ENCODE assay signal across 2 cellular contexts in genomic region chr3:49353022-49353421, GRCh38.
TF ChIP-seq lines count a peak whose summit lies in the region.

No MANE protein-coding gene starts in this region.

TF ChIP-seq in K562, 482 proteins besides CTCF, POLR2A, EP300 and RAD21:
- TF ChIP-seq PHTF2 (CRISPR knock-in tag; IDR thresholded peaks at IDR 0.05), result no peak
- no peak for TF ChIP-seq TEAD2 (tag; IDR thresholded peaks at IDR 0.05)
- TF ChIP-seq USF1 (CRISPR knock-in tag; IDR thresholded peaks at IDR 0.05), result peak; percentile 58
- TF ChIP-seq BCL6 (CRISPR knock-in tag; IDR thresholded peaks at IDR 0.05), result no peak
- TF ChIP-seq DPF2 (IDR thresholded peaks at IDR 0.05), result no peak
- no peak for TF ChIP-seq BACH1 (tag; IDR thresholded peaks at IDR 0.05)
- TF ChIP-seq MLLT1 (IDR thresholded peaks at IDR 0.05), result no peak
- TF ChIP-seq ZNF583 (CRISPR knock-in tag; IDR thresholded peaks at IDR 0.05), result no peak
- TF ChIP-seq RBBP5 (IDR thresholded peaks at IDR 0.05; ENCODE audit: borderline replicate concordance, insufficient read depth, low read length, poor library complexity, severe bottlenecking), result no peak
- 0 out of 2 replicates have a peak, but pooled peaks have one; percentile 21 for TF ChIP-seq ZBTB9 (CRISPR knock-in tag; IDR thresholded peaks at IDR 0.05)
- no peak for TF ChIP-seq BRD4 (IDR thresholded peaks at IDR 0.05)
- no peak for TF ChIP-seq CEBPG (CRISPR knock-in tag; IDR thresholded peaks at IDR 0.05)
- no peak for TF ChIP-seq CEBPG (tag; conservative IDR thresholded peaks at IDR 0.05 in 1 of 2, IDR thresholded peaks at IDR 0.05 in 1 of 2)
- peak; percentile 14; the same call in 1 of the 2 replicates for TF ChIP-seq RAD51 (IDR thresholded peaks at IDR 0.05; ENCODE audit: borderline replicate concordance, low read depth)

TF ChIP-seq in SK-N-SH treated with all-trans-retinoic acid at 6 μM for 48 hours, 23 proteins besides CTCF, POLR2A, EP300 and RAD21:
- no peak for TF ChIP-seq SNAI2 (CRISPR knock-in tag; IDR thresholded peaks at IDR 0.05)
- no peak for TF ChIP-seq CSRNP3 (CRISPR knock-in tag; IDR thresholded peaks at IDR 0.05)
- TF ChIP-seq, protein P1, sequence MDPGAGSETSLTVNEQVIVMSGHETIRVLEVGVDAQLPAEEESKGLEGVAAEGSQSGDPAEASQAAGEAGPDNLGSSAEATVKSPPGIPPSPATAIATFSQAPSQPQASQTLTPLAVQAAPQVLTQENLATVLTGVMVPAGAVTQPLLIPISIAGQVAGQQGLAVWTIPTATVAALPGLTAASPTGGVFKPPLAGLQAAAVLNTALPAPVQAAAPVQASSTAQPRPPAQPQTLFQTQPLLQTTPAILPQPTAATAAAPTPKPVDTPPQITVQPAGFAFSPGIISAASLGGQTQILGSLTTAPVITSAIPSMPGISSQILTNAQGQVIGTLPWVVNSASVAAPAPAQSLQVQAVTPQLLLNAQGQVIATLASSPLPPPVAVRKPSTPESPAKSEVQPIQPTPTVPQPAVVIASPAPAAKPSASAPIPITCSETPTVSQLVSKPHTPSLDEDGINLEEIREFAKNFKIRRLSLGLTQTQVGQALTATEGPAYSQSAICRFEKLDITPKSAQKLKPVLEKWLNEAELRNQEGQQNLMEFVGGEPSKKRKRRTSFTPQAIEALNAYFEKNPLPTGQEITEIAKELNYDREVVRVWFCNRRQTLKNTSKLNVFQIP (CRISPR knock-in tag; IDR thresholded peaks at IDR 0.05; ENCODE audit: borderline replicate concordance, low read depth), result no peak
